In the genomic region with DNA sequence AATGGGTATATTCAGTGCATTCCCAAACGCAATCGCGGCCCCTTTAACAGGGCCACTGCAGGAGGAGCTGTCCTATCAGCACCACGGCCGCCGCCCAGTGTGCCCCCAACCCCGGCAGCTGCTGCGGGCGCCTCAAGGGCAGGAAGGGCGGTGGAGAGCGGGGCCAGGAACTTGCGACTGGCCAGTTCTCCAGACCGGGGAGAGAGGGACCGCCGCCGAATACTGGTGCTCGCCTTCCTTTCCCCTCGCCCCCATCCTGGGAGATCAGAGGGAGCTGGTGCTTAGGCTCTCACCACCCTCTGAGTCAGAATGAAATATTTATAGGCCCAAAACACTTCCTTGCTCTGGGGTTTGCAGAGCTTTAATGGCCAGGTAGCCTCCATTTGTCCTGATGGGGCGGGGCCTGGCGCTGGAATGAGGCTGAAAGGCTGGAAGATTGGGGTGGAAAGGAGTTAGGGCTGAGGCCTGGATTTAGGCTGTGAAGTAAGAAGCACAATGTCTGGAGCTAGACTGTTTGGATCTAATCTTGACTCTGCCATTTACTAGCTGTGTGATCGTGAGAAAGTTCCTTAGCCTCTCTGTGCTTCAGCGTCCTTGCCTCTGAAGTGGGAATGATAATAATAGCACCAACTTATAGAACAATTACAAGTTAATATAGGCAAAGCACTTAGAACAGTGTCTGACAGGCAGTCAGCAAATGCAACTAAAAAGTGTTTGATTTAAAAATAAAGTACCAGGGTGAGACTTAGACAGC, we compare ENCODE assay signal across 10 cellular contexts.
DNase-seq lines count a peak whose midpoint lies in the region; ATAC-seq and TF ChIP-seq lines count a peak whose summit lies in the region.
"Had no signal": no experiment of that assay in that cellular context is flagged by ENCODE, and none has a peak within 500 bp of the region (broad histone marks: within the 10 kb centered on the region; RNA-seq: fewer than 3 reads in every experiment).

No MANE protein-coding gene starts in this region.

- H3K27me3 ChIP-seq in iPS-15b (ENCODE audit: control insufficient read depth, insufficient read depth, low read length) = peaks cover 4% of the 10 kb centered on the region
- no peaks in the 10 kb centered on the region for H3K27me3 ChIP-seq in prostate gland (replicated peaks; ENCODE audit: insufficient read depth)
- H3K27me3 ChIP-seq: suprapubic skin had no signal

- H3K27ac ChIP-seq in prostate gland = no peak overlapping the region
- H3K27ac ChIP-seq: suprapubic skin had no signal

- H3K27ac Mint-ChIP-seq in activated CD8-positive, alpha-beta T cell treated with anti-CD3 and anti-CD28 coated beads for 36 hours = no peak overlapping the region
- no peak overlapping the region for H3K27ac Mint-ChIP-seq in progenitor cell of endocrine pancreas

- peaks cover 2% of the 10 kb centered on the region for H3K27me3 Mint-ChIP-seq in activated CD8-positive, alpha-beta T cell treated with anti-CD3 and anti-CD28 coated beads for 36 hours
- H3K27me3 Mint-ChIP-seq in progenitor cell of endocrine pancreas = peaks cover 18% of the 10 kb centered on the region

- H3K4me1 ChIP-seq in iPS-15b (ENCODE audit: control insufficient read depth, insufficient read depth, low read length) (peaks cover 12% of the 10 kb centered on the region), prostate gland (replicated peaks) (peaks cover 2% of the 10 kb centered on the region)

- H3K4me3 Mint-ChIP-seq in activated CD8-positive, alpha-beta T cell treated with anti-CD3 and anti-CD28 coated beads for 36 hours = no peak overlapping the region
- no peak overlapping the region for H3K4me3 Mint-ChIP-seq in progenitor cell of endocrine pancreas (ENCODE audit: low read depth)

- CTCF ChIA-PET in activated CD8-positive, alpha-beta T cell treated with anti-CD3 and anti-CD28 coated beads for 36 hours (lab: Charles Lee) = no interaction called here

- ATAC-seq in activated CD8-positive, alpha-beta T cell treated with anti-CD3 and anti-CD28 coated beads for 36 hours = no peak

- H3K4me3 ChIP-seq in iPS-15b (ENCODE audit: low read depth, low read length) (peak overlapping the region; percentile 54), prostate gland (no peak overlapping the region)
- H3K4me3 ChIP-seq: suprapubic skin had no signal

- 14% methylated on average over 22 of the region's 22 CpGs for WGBS in prostate gland

- no peaks in the 10 kb centered on the region for H3K4me1 Mint-ChIP-seq in activated CD8-positive, alpha-beta T cell treated with anti-CD3 and anti-CD28 coated beads for 36 hours (ENCODE audit: low read depth)
- H3K4me1 Mint-ChIP-seq in progenitor cell of endocrine pancreas (ENCODE audit: low read depth) = no peaks in the 10 kb centered on the region

- POLR2A ChIA-PET in activated CD8-positive, alpha-beta T cell treated with anti-CD3 and anti-CD28 coated beads for 36 hours (lab: Charles Lee) = no interaction called here

- peak; percentile 51 for DNase-seq in HuH-7 (ENCODE audit: low spot score)
- peak; percentile 13 for DNase-seq in activated CD8-positive, alpha-beta T cell treated with anti-CD3 and anti-CD28 coated beads for 36 hours
- DNase-seq in progenitor cell of endocrine pancreas (ENCODE audit: low spot score, unreplicated experiment) = peak; percentile 69
- DNase-seq in epidermal melanocyte (ENCODE audit: insufficient read length, low spot score) = no peak
- DNase-seq in T-helper 1 cell = no peak
- DNase-seq in cortex of kidney (lab: John Stamatoyannopoulos, UW) = no peak
- DNase-seq in prostate gland (ENCODE audit: low spot score) = no peak
- DNase-seq: kidney glomerular epithelial cell had no signal

- no peak for TF ChIP-seq POLR2A in prostate gland (IDR thresholded peaks at IDR 0.05)

- no peak for TF ChIP-seq CTCF in activated CD8-positive, alpha-beta T cell treated with anti-CD3 and anti-CD28 coated beads for 36 hours (IDR thresholded peaks at IDR 0.05)
- TF ChIP-seq CTCF in progenitor cell of endocrine pancreas (IDR thresholded peaks at IDR 0.05; ENCODE audit: unreplicated experiment) = no peak
- TF ChIP-seq CTCF in prostate gland (IDR thresholded peaks at IDR 0.05) = no peak

- H3K36me3 Mint-ChIP-seq in activated CD8-positive, alpha-beta T cell treated with anti-CD3 and anti-CD28 coated beads for 36 hours (ENCODE audit: low read depth) = no peaks in the 10 kb centered on the region
- H3K36me3 Mint-ChIP-seq in progenitor cell of endocrine pancreas (ENCODE audit: insufficient read depth) = no peaks in the 10 kb centered on the region

- H3K9me3 ChIP-seq in iPS-15b (ENCODE audit: control insufficient read depth, insufficient read depth, low read length) = no peaks in the 10 kb centered on the region
- no peaks in the 10 kb centered on the region for H3K9me3 ChIP-seq in prostate gland
- H3K9me3 ChIP-seq: suprapubic skin had no signal

- H3K9me3 Mint-ChIP-seq in activated CD8-positive, alpha-beta T cell treated with anti-CD3 and anti-CD28 coated beads for 36 hours = no peaks in the 10 kb centered on the region
- H3K9me3 Mint-ChIP-seq in progenitor cell of endocrine pancreas (ENCODE audit: low read depth) = no peaks in the 10 kb centered on the region

- H3K9ac ChIP-seq in iPS-15b (ENCODE audit: low read depth, low read length) = no peak overlapping the region

- H3K36me3 ChIP-seq in iPS-15b (ENCODE audit: control insufficient read depth, insufficient read depth, low read length) (no peaks in the 10 kb centered on the region), prostate gland (no peaks in the 10 kb centered on the region)
- H3K36me3 ChIP-seq: suprapubic skin had no signal

- intact Hi-C loops in activated CD8-positive, alpha-beta T cell treated with anti-CD3 and anti-CD28 coated beads for 36 hours (cut with micrococcal nuclease) = no loop called here
- intact Hi-C loops in prostate gland (cut with DNase I) = no loop called here

Comparison
In these comparisons a context has a peak if more than half of its experiments do, and no peak if none do; other contexts are left out.
1. DNase-seq: peak in HuH-7 (single experiment), activated CD8-positive, alpha-beta T cell treated with anti-CD3 and anti-CD28 coated beads for 36 hours (single experiment) and progenitor cell of endocrine pancreas (single experiment); none in epidermal melanocyte (single experiment), T-helper 1 cell (0 of 5), cortex of kidney (single experiment) and prostate gland (single experiment).